29 cellular contexts compared by ENCODE assay signal in genomic region chr15:78292219-78292618, GRCh38. TPM values are rescaled to one million over a fixed set of nuclear protein-coding genes. Genes with fewer than 3 reads are reported as not detected.
"Had no signal": no experiment of that assay in that cellular context is flagged by ENCODE, and none has a peak within 500 bp of the region (broad histone marks: within the 10 kb centered on the region; RNA-seq: fewer than 3 reads in every experiment).

No MANE protein-coding gene starts in this region.

- H3K4me3 ChIP-seq: adrenal gland, K562, SJSA1 had no signal

- H3K27me3 Mint-ChIP-seq: activated CD4-positive, alpha-beta memory T cell treated with anti-CD3 and anti-CD28 coated beads, Interleukin-2, amount 10 ng/mL, durations not matched to agents 7 days and 5 days; activated CD4-positive, alpha-beta T cell treated with anti-CD3 and anti-CD28 coated beads, Interleukin-2, amount 10 ng/mL, durations not matched to agents 7 days and 5 days; activated naive CD8-positive, alpha-beta T cell treated with anti-CD3 and anti-CD28 coated beads, Interleukin-2, amount 10 ng/mL, durations not matched to agents 7 days and 5 days; T-helper 17 cell had no signal

- H3K9me3 Mint-ChIP-seq: activated CD4-positive, alpha-beta memory T cell treated with anti-CD3 and anti-CD28 coated beads, Interleukin-2, amount 10 ng/mL, durations not matched to agents 7 days and 5 days; activated CD4-positive, alpha-beta T cell treated with anti-CD3 and anti-CD28 coated beads, Interleukin-2, amount 10 ng/mL, durations not matched to agents 7 days and 5 days; activated naive CD8-positive, alpha-beta T cell treated with anti-CD3 and anti-CD28 coated beads, Interleukin-2, amount 10 ng/mL, durations not matched to agents 7 days and 5 days; activated T-cell treated with anti-CD3 and anti-CD28 coated beads, Interleukin-2, amount 50 U/mL, for 72 hours had no signal

- H3K27ac Mint-ChIP-seq: activated CD4-positive, alpha-beta memory T cell treated with anti-CD3 and anti-CD28 coated beads, Interleukin-2, amount 10 ng/mL, durations not matched to agents 7 days and 5 days; activated CD4-positive, alpha-beta T cell treated with anti-CD3 and anti-CD28 coated beads, Interleukin-2, amount 10 ng/mL, durations not matched to agents 7 days and 5 days; activated naive CD8-positive, alpha-beta T cell treated with anti-CD3 and anti-CD28 coated beads, Interleukin-2, amount 10 ng/mL, durations not matched to agents 7 days and 5 days; activated T-cell treated with anti-CD3 and anti-CD28 coated beads, Interleukin-2, amount 50 U/mL, for 72 hours; T-helper 17 cell had no signal

- H3K9me3 ChIP-seq: adrenal gland, SJSA1 had no signal

- H3K4me1 ChIP-seq: adrenal gland, SJSA1 had no signal

- DNase-seq: activated CD4-positive, alpha-beta memory T cell treated with anti-CD3 and anti-CD28 coated beads, Interleukin-2, amount 10 ng/mL, durations not matched to agents 7 days and 5 days; activated CD4-positive, alpha-beta T cell treated with anti-CD3 and anti-CD28 coated beads, Interleukin-2, amount 10 ng/mL, durations not matched to agents 7 days and 5 days; activated CD4-positive, CD25-positive, alpha-beta regulatory T cell; activated naive CD4-positive, alpha-beta T cell treated with anti-CD3 and anti-CD28 coated beads, Interleukin-2, amount 50 U/mL, for 16 hours; activated naive CD8-positive, alpha-beta T cell treated with anti-CD3 and anti-CD28 coated beads, Interleukin-2, amount 10 ng/mL, durations not matched to agents 7 days and 5 days; activated T-cell treated with anti-CD3 and anti-CD28 coated beads for 4 hours; activated T-cell treated with anti-CD3 and anti-CD28 coated beads, Interleukin-2, amount 50 U/mL, for 72 hours; adrenal gland; anterior cingulate cortex; cerebellar nuclear complex; Karpas-422; NCI-H1048; NCI-H1417; NCI-H1694; NCI-H2029; NCI-H2107; NCI-H2171 treated with DMSO at 0.1 percent for 48 hours; NCI-H345; NCI-H510A; NCI-H69; NK-92 treated with Interleukin-12 subunit alpha and Interleukin-12 subunit beta, amount 100 ng/mL, for 24 hours; OCI-M1; SHP77; T-helper 17 cell; T-helper 9 cell had no signal

- H3K4me3 Mint-ChIP-seq: activated CD4-positive, alpha-beta memory T cell treated with anti-CD3 and anti-CD28 coated beads, Interleukin-2, amount 10 ng/mL, durations not matched to agents 7 days and 5 days; activated CD4-positive, alpha-beta T cell treated with anti-CD3 and anti-CD28 coated beads, Interleukin-2, amount 10 ng/mL, durations not matched to agents 7 days and 5 days; activated naive CD8-positive, alpha-beta T cell treated with anti-CD3 and anti-CD28 coated beads, Interleukin-2, amount 10 ng/mL, durations not matched to agents 7 days and 5 days; activated T-cell treated with anti-CD3 and anti-CD28 coated beads, Interleukin-2, amount 50 U/mL, for 72 hours; T-helper 17 cell had no signal

- H3K27me3 ChIP-seq: adrenal gland, SJSA1 had no signal

- H3K27ac ChIP-seq: adrenal gland, SJSA1 had no signal

RNA-seq across cellular contexts. Expression of gene CRABP1, which starts 47.9 kb away (rescaled TPM):
- total RNA-seq: activated CD4-positive, alpha-beta memory T cell treated with anti-CD3 and anti-CD28 coated beads, Interleukin-2, amount 10 ng/mL, durations not matched to agents 7 days and 5 days; activated CD4-positive, alpha-beta T cell treated with anti-CD3 and anti-CD28 coated beads, Interleukin-2, amount 10 ng/mL, durations not matched to agents 7 days and 5 days; activated CD8-positive, alpha-beta memory T cell treated with anti-CD3 and anti-CD28 coated beads for 36 hours; activated naive CD8-positive, alpha-beta T cell treated with anti-CD3 and anti-CD28 coated beads, Interleukin-2, amount 10 ng/mL, durations not matched to agents 7 days and 5 days; cardiac septum; SJSA1; T-helper 17 cell had no signal
- polyA plus RNA-seq: K562 had no signal

RNA-seq across cellular contexts. Expression of gene ACSBG1, which starts 57.9 kb away (rescaled TPM):
- total RNA-seq: activated CD4-positive, alpha-beta memory T cell treated with anti-CD3 and anti-CD28 coated beads, Interleukin-2, amount 10 ng/mL, durations not matched to agents 7 days and 5 days; activated CD4-positive, alpha-beta T cell treated with anti-CD3 and anti-CD28 coated beads, Interleukin-2, amount 10 ng/mL, durations not matched to agents 7 days and 5 days; activated CD8-positive, alpha-beta memory T cell treated with anti-CD3 and anti-CD28 coated beads for 36 hours; cardiac septum; SJSA1 had no signal
